9 cellular contexts compared by ENCODE assay signal in the genomic region with DNA sequence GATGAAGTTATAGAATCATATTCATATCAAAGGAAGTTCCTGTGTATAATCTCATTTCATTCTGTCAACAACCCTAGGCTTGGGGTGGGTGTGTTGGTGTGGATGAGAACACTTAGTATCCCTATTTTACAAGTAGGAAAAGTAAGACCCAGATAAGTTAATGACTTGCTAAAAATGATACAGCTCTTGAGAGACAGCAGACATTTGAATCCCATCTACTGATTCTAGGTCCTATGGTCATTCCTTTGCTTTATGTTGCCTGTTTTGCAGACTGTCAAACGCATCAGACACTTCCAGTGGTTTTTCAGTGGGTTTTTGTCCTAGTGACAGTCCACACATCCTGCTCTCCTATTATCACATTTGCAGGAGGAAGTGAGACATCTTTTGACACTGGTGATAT.
DNase-seq lines count a peak whose midpoint lies in the region; TF ChIP-seq lines count a peak whose summit lies in the region.
"Had no signal": no experiment of that assay in that cellular context is flagged by ENCODE, and none has a peak within 500 bp of the region (broad histone marks: within the 10 kb centered on the region; RNA-seq: fewer than 3 reads in every experiment).

No MANE protein-coding gene starts in this region.

- H3K9ac ChIP-seq in ES-I3 (ENCODE audit: low read depth, low read length) (peak overlapping the region; percentile 42; the same call in 1 of the 2 replicates), rectal smooth muscle tissue (ENCODE audit: low read length) (no peak overlapping the region)

- H3K9me3 ChIP-seq in ES-I3 (ENCODE audit: control insufficient read depth, insufficient read depth, low read length) (no peaks in the 10 kb centered on the region), SJCRH30 (replicated peaks) (no peaks in the 10 kb centered on the region)

- DNase-seq in SJCRH30 (no peak), fibroblast of villous mesenchyme (ENCODE audit: low read depth) (no peak), RPMI8226 (no peak), NCI-H345 treated with DMSO at 0.1 percent for 48 hours (lab: John Stamatoyannopoulos, UW; ENCODE audit: unreplicated experiment) (no peak), GF-D8 (lab: John Stamatoyannopoulos, UW) (no peak), Ammon's horn (ENCODE audit: low spot score) (no peak)
- DNase-seq: activated CD4-positive, alpha-beta T cell treated with anti-CD3 and anti-CD28 coated beads, Interleukin-2, amount 50 U/mL, for 48 hours had no signal

- peak overlapping the region; percentile 59 for H3K4me3 ChIP-seq in SJCRH30
- peak overlapping the region; percentile 52 for H3K4me3 ChIP-seq in fibroblast of villous mesenchyme (ENCODE audit: low read depth, low read length)
- H3K4me3 ChIP-seq in rectal smooth muscle tissue (ENCODE audit: low read length): peak overlapping the region; percentile 10

- peak overlapping the region; percentile 75 for H3K27ac ChIP-seq in SJCRH30
- peak overlapping the region; percentile 38 for H3K27ac ChIP-seq in rectal smooth muscle tissue (ENCODE audit: low read depth, low read length)

- TF ChIP-seq CTCF in fibroblast of villous mesenchyme (IDR thresholded peaks at IDR 0.05; ENCODE audit: insufficient read depth, low read depth, low read length): no peak

- H3K27me3 ChIP-seq in SJCRH30 (no peaks in the 10 kb centered on the region), rectal smooth muscle tissue (ENCODE audit: control insufficient read depth, insufficient read depth, low read length) (no peaks in the 10 kb centered on the region)

- H3K4me1 ChIP-seq in ES-I3 (ENCODE audit: insufficient read depth, low read length): peaks cover 35% of the 10 kb centered on the region
- H3K4me1 ChIP-seq in SJCRH30: peaks cover 15% of the 10 kb centered on the region
- H3K4me1 ChIP-seq in rectal smooth muscle tissue (ENCODE audit: control insufficient read depth, insufficient read depth, low read length): no peaks in the 10 kb centered on the region

- H3K36me3 ChIP-seq in ES-I3 (ENCODE audit: insufficient read depth, low read length): no peaks in the 10 kb centered on the region; the same call in 1 of the 2 replicates
- H3K36me3 ChIP-seq in SJCRH30: 0 out of 2 replicates have a peak, but pooled peaks cover 2% of the 10 kb centered on the region
- H3K36me3 ChIP-seq in rectal smooth muscle tissue (ENCODE audit: control insufficient read depth, insufficient read depth, low read length): no peaks in the 10 kb centered on the region
